In the genomic region with DNA sequence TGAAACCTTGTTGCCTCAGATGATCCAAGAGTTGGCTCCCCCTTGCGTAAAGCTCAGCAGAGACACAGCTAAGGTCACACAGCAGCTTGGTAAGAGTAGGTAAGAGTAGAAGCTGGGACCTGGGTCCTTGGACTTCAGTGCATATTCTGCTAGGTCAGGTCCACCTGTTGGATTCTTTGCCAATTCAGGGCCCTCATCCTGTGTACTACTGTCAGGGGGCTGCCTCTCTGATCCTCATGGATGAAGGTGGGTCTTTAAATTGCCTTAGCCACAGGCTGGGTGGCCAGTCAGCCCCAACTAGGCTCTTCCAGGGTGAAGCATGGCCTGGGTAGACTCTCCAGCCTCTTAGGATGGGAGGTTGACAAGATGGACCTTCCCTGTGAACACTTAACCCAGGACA, we compare ENCODE assay signal across 29 cellular contexts.
"Had no signal": no experiment of that assay in that cellular context is flagged by ENCODE, and none has a peak within 500 bp of the region (broad histone marks: within the 10 kb centered on the region; RNA-seq: fewer than 3 reads in every experiment).

No MANE protein-coding gene starts in this region.

- H3K9me3 ChIP-seq: body of pancreas, esophagus muscularis mucosa, gastrocnemius medialis, heart left ventricle had no signal

- FAIRE-seq: colon, TTC549 had no signal

- H3K27me3 ChIP-seq: body of pancreas, esophagus muscularis mucosa, foreskin keratinocyte, gastrocnemius medialis had no signal

- DNase-seq: activated CD4-positive, alpha-beta memory T cell treated with anti-CD3 and anti-CD28 coated beads, Interleukin-2, amount 10 ng/mL, durations not matched to agents 7 days and 5 days; activated CD4-positive, alpha-beta T cell treated with anti-CD3 and anti-CD28 coated beads for 1 hour; activated CD4-positive, alpha-beta T cell treated with anti-CD3 and anti-CD28 coated beads for 4 hours; activated CD4-positive, alpha-beta T cell treated with anti-CD3 and anti-CD28 coated beads, Interleukin-2, amount 10 ng/mL, durations not matched to agents 7 days and 5 days; activated CD4-positive, alpha-beta T cell treated with anti-CD3 and anti-CD28 coated beads, Interleukin-2, amount 50 U/mL, for 4 hours; activated CD8-positive, alpha-beta memory T cell treated with anti-CD3 and anti-CD28 coated beads, Interleukin-2, amount 50 U/mL, for 48 hours; activated effector memory CD4-positive, alpha-beta T cell treated with Interleukin-2 at 50 U/mL for 16 hours; activated gamma-delta T cell treated with Interleukin-2 at 50 U/mL for 16 hours; activated naive CD4-positive, alpha-beta T cell treated with anti-CD3 and anti-CD28 coated beads, Interleukin-2, amount 50 U/mL, for 16 hours; activated naive CD4-positive, alpha-beta T cell treated with Interleukin-2 at 50 U/mL for 16 hours; activated T-cell treated with anti-CD3 and anti-CD28 coated beads for 4 hours; activated T-cell treated with anti-CD3 and anti-CD28 coated beads, Interleukin-2, amount 50 U/mL, for 4 hours; amygdala; aorta; body of pancreas; caudate nucleus; effector CD8-positive, alpha-beta T cell; erythroblast; foreskin keratinocyte; gastrocnemius medialis; glutamatergic neuron; heart left ventricle; T-helper 2 cell had no signal

- ATAC-seq: activated T-cell treated with anti-CD3 and anti-CD28 coated beads, Interleukin-2, amount 50 U/mL, for 4 hours; activated T-helper 17 cell treated with anti-CD3 and anti-CD28 coated beads, Interleukin-2, amount 50 U/mL, for 72 hours; body of pancreas; foreskin keratinocyte; gastrocnemius medialis; heart left ventricle; WTC11 had no signal

- H3K27ac ChIP-seq: body of pancreas, esophagus muscularis mucosa, heart left ventricle, VCaP had no signal

- H3K36me3 ChIP-seq: esophagus muscularis mucosa, gastrocnemius medialis, heart left ventricle had no signal

- H3K4me3 ChIP-seq: body of pancreas, esophagus muscularis mucosa, gastrocnemius medialis, heart left ventricle had no signal
